In the genomic region with DNA sequence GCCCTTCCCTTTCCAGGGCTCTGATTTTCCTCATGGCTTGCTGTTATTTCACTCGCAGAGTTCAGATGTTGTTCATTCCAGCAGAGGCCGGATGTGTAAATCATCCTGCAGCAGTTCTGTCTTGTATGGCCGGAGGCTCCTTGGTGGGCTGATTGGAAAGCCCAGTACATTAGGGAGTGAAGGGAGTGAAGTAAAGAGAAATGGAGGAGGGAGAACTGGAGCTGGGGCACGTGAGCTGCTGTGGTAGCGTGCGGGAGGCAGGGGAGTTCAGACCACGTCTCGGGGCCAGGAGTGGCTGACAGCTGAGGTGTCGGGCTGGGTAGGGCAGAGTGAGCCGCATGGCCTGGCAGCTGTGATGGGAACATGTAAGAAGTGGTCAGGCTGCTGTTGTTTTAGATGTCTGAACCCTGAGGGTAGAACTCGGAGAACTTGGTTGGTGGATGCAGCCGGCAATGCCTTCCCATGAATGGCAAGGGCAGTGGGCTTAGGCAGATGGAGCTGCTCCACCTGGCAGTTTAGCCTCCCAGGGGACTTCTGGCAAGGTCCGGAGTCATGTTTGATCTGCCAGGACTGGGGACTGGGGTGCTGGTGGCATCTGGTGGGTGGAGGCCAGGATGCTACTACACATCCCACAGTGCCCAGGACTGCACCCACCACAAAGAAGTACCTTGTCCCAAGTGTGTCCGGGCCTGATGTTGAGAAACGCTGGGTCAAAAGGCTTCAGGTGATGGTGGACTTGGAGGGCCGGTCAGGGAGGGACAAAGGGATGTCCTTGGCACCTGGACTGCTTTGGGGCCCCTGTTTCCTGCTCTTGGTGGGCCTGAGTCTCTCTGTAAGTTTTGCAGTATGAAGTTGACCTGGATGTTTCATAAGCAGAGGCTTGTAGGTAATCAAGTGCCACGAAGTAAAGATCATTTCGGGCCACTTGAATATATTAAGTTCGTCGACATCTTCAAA, we compare ENCODE assay signal across 9 cellular contexts. TPM values are rescaled to one million over a fixed set of nuclear protein-coding genes. Genes with fewer than 3 reads are reported as not detected.
DNase-seq lines count a peak whose midpoint lies in the region; ATAC-seq and TF ChIP-seq lines count a peak whose summit lies in the region.
"Had no signal": no experiment of that assay in that cellular context is flagged by ENCODE, and none has a peak within 500 bp of the region (broad histone marks: within the 10 kb centered on the region; RNA-seq: fewer than 3 reads in every experiment).

No MANE protein-coding gene starts in this region.

- TF ChIP-seq POLR2A in transverse colon (IDR thresholded peaks at IDR 0.05), result no peak

- TF ChIP-seq EP300 in transverse colon (IDR thresholded peaks at IDR 0.05; ENCODE audit: low read depth), result no peak

- H3K56ac ChIP-seq in mesendoderm (ENCODE audit: low read length), result peak overlapping the region; percentile 30

- ATAC-seq in GM19395 (IDR thresholded peaks at IDR 0.05; ENCODE audit: unreplicated experiment) (no peak), HG03469 (IDR thresholded peaks at IDR 0.05; ENCODE audit: unreplicated experiment) (no peak)

- no peak overlapping the region for H2BK15ac ChIP-seq in mesendoderm (replicated peaks; ENCODE audit: low read depth)

- H3K9ac ChIP-seq in mesendoderm (ENCODE audit: low read length), result no peak overlapping the region

- peaks cover 9% of the 10 kb centered on the region for H3K79me1 ChIP-seq in mesendoderm (ENCODE audit: low read length)

- peak overlapping the region; percentile 4 for H2BK5ac ChIP-seq in mesendoderm (ENCODE audit: low read length)

- no peak overlapping the region for H4K8ac ChIP-seq in mesendoderm (ENCODE audit: low read depth, low read length)

- H3K36me3 ChIP-seq in mesendoderm (ENCODE audit: control insufficient read depth, insufficient read depth, low read length) (no peaks in the 10 kb centered on the region), transverse colon (no peaks in the 10 kb centered on the region)

- WGBS in mesendoderm (ENCODE audit: extremely low coverage, insufficient coverage, low lambda C conversion rate), result no CpG with 5 or more reads among the region's 20 CpGs
- WGBS in transverse colon (ENCODE audit: low coverage in 1 of 2), 2 donors, result 79 to 85% methylated on average over 8 to 20 of the region's 20 CpGs

- H3K27ac ChIP-seq in coronary artery (peak overlapping the region; percentile 67 to 91), mesendoderm (ENCODE audit: low read depth, low read length) (no peak overlapping the region), transverse colon (peak overlapping the region; percentile 58 to 77 (median 65))

- H2AK5ac ChIP-seq in mesendoderm (ENCODE audit: low read length), result no peak overlapping the region

- H3K4ac ChIP-seq in mesendoderm (ENCODE audit: low read depth, low read length), result no peak overlapping the region

- H3K23ac ChIP-seq in mesendoderm (ENCODE audit: low read length), result no peak overlapping the region

- H3K9me3 ChIP-seq in transverse colon, result no peaks in the 10 kb centered on the region

- in situ Hi-C loops in transverse colon (cut with MboI; ENCODE audit: low pct_ligation_motif_present in 1 of 4, low pct_unique_long_range_greater_than_20kb in 1 of 4, low sequenced_read_pairs in 3 of 4), result no loop called here

- H3K79me2 ChIP-seq in mesendoderm (ENCODE audit: control insufficient read depth, insufficient read depth, low read length), result peaks cover 9% of the 10 kb centered on the region

- no peak overlapping the region for H2BK120ac ChIP-seq in mesendoderm (ENCODE audit: low read depth, low read length)

- H3K18ac ChIP-seq in mesendoderm (ENCODE audit: low read length), result no peak overlapping the region

- H3K4me2 ChIP-seq in mesendoderm (ENCODE audit: low read length), result no peak overlapping the region

- H3K27me3 ChIP-seq in mesendoderm (ENCODE audit: insufficient read depth, low read length, poor library complexity) (no peaks in the 10 kb centered on the region), transverse colon (no peaks in the 10 kb centered on the region)

- H3K4me1 ChIP-seq in mesendoderm (ENCODE audit: control insufficient read depth, low read depth, low read length), result peaks cover 9% of the 10 kb centered on the region
- H3K4me1 ChIP-seq in transverse colon, result peaks cover 25 to 73% (median 35%) of the 10 kb centered on the region in 4 donors

- no peak for TF ChIP-seq CTCF in coronary artery (IDR thresholded peaks at IDR 0.05)
- TF ChIP-seq CTCF in transverse colon (IDR thresholded peaks at IDR 0.05), result no peak

- H3K4me3 ChIP-seq in coronary artery (peak overlapping the region; percentile 46), mesendoderm (ENCODE audit: low read length) (no peak overlapping the region), transverse colon (no peak overlapping the region)

- intact Hi-C loops in transverse colon (cut with DNase I; ENCODE audit: low total_unique reads), result no loop called here

- no peak overlapping the region for H4K5ac ChIP-seq in mesendoderm (ENCODE audit: low read length)

- DNase-seq in NCI-H82 (lab: John Stamatoyannopoulos, UW), result peak; percentile 50
- no peak for DNase-seq in NCI-H82 treated with DMSO at 0.1 percent for 48 hours (lab: John Stamatoyannopoulos, UW; ENCODE audit: unreplicated experiment)
- no peak for DNase-seq in coronary artery (ENCODE audit: low spot score)
- no peak for DNase-seq in mesendoderm
- no peak for DNase-seq in transverse colon
- no peak for DNase-seq in GF-D8 (lab: John Stamatoyannopoulos, UW)
- DNase-seq: NCI-H345 had no signal

RNA-seq across cellular contexts. Expression of a gene that starts 29.1 kb away (rescaled TPM):
- 3.8 TPM for polyA plus RNA-seq in mesendoderm (2013, experiment 1 of 2)
- 4.6 TPM for polyA plus RNA-seq in mesendoderm (2013, experiment 2 of 2)
- total RNA-seq in transverse colon, result 10 to 100 TPM; 33.2 to 62.1 (median 54.5) TPM
